In the genomic region with DNA sequence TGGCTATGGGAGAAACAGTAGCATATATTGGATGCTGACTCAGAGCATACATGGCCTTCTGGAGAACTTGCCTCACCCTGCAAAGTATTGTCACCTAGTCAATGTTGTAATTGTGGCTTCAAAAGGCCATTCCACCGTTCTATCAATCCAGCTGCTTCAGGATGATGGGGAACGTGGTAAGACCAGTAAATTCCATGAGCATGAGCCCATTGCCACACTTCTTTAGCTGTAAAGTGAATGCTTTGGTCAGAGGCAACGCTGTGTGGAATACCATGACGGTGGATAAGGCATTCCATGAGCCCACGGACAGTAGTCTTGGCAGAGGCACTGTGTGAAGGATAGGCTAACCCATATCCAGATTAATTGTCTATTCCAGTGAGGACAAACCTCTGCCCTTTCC, we compare ENCODE assay signal across 24 cellular contexts.
"Had no signal": no experiment of that assay in that cellular context is flagged by ENCODE, and none has a peak within 500 bp of the region (broad histone marks: within the 10 kb centered on the region; RNA-seq: fewer than 3 reads in every experiment).

No MANE protein-coding gene starts in this region.

- ATAC-seq: left colon; natural killer cell treated with Interleukin-12 subunit alpha and Interleukin-12 subunit beta and Interleukin-15 and Interleukin-18, amount 100 ng/mL, for 72 hours; right cardiac atrium had no signal

- H3K27ac ChIP-seq: epithelial cell of prostate, esophagus squamous epithelium, testis, transverse colon, uterus, VCaP had no signal

- H3K9me3 ChIP-seq: esophagus squamous epithelium, testis, transverse colon, uterus had no signal

- DNase-seq: activated CD4-positive, alpha-beta memory T cell treated with anti-CD3 and anti-CD28 coated beads for 36 hours; activated CD4-positive, alpha-beta T cell treated with anti-CD3 and anti-CD28 coated beads for 48 hours; activated CD8-positive, alpha-beta memory T cell treated with anti-CD3 and anti-CD28 coated beads, Interleukin-2, amount 50 U/mL, for 48 hours; activated gamma-delta T cell; activated naive CD4-positive, alpha-beta T cell treated with anti-CD3 and anti-CD28 coated beads, Interleukin-2, amount 10 ng/mL, durations not matched to agents 7 days and 5 days; activated T-cell treated with anti-CD3 and anti-CD28 coated beads, Interleukin-2, amount 50 U/mL, for 24 hours; amygdala; dermis blood vessel endothelial cell; effector CD4-positive, alpha-beta T cell; esophagus squamous epithelium; glutamatergic neuron; islet precursor cell; left colon; posterior cingulate gyrus; right cardiac atrium; stimulated activated CD4-positive, alpha-beta T cell treated with anti-CD3 and anti-CD28 coated beads, Interleukin-2, amount 100 ng/mL, for 48 hours; stimulated activated naive CD4-positive, alpha-beta T cell treated with Interleukin-2 at 50 U/mL for 16 hours; T-helper 1 cell; testis; transverse colon; uterus had no signal

- H3K27me3 ChIP-seq: esophagus squamous epithelium, testis, transverse colon, uterus had no signal

- H3K4me1 ChIP-seq: esophagus squamous epithelium, testis, transverse colon, uterus had no signal

- H3K36me3 ChIP-seq: esophagus squamous epithelium, transverse colon, uterus had no signal

- H3K4me3 ChIP-seq: esophagus squamous epithelium, testis, transverse colon, uterus had no signal
